22 cellular contexts compared by ENCODE assay signal in the genomic region with DNA sequence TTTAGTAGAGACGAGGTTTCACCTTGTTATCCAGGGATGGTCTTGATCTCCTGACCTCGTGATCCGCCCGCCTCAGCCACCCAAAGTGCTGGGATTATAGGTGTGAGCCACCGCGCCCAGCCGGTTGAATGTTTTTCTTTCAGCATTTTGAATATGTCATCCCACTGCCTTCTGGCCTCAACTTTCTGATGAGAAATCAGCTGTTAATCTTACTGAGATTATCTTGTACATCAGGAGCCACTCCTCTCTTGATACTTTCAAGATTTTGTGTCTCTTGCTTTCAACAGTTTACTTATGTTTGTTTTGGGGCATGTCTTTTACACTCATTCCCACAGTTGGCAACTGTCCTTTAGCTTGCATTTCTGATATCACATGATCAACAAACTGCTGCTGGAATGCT.
"Had no signal": no experiment of that assay in that cellular context is flagged by ENCODE, and none has a peak within 500 bp of the region (broad histone marks: within the 10 kb centered on the region; RNA-seq: fewer than 3 reads in every experiment).

No MANE protein-coding gene starts in this region.

- H3K9ac ChIP-seq: SK-N-SH had no signal

- H3K27ac ChIP-seq: HL-60, RWPE1 had no signal

- H3K4me2 ChIP-seq: SK-N-SH had no signal

- DNase-seq: IMR-90, Karpas-422, KG1, MM.1S, NCI-H1092 treated with DMSO at 0.1 percent for 48 hours, NCI-H1436, NCI-H187, NCI-H2029, NCI-H2081 treated with DMSO at 0.1 percent for 48 hours, NCI-H2171, NCI-H226, NCI-H446, NCI-H510A, NCI-H524 treated with DMSO at 0.1 percent for 48 hours, NCI-H69, NCI-H774, PC-3, SHP77, SK-N-SH, SW 1271 had no signal
